Comparison of ENCODE assay signal across 20 cellular contexts in the genomic region with DNA sequence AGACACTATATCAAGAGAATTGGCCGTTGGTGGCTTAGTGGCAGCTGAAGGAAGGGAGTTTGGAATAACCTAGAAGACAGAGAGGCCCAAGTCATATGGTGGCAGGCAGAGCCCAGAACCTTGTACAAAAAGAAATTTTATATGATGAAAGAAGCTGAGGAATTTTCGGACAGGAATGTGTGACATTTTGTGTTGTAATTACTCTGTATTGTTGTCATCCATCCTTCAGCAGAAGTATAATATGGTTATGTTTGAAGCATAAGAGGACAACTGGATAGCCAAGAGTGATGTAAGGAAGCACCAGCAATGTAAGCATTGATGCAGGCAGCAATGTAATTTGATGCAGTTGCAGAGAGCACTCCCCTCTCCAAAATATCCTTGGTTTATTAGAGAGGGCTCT. TPM values are rescaled to one million over a fixed set of nuclear protein-coding genes. Genes with fewer than 3 reads are reported as not detected.
A peak's percentile ranks its signal among the peaks of the same experiment; 100 is the strongest.
DNase-seq lines count a peak whose midpoint lies in the region; ATAC-seq and TF ChIP-seq lines count a peak whose summit lies in the region.
"Had no signal": no experiment of that assay in that cellular context is flagged by ENCODE, and none has a peak within 500 bp of the region (broad histone marks: within the 10 kb centered on the region; RNA-seq: fewer than 3 reads in every experiment).

No MANE protein-coding gene starts in this region.

- H3K36me3 ChIP-seq in breast epithelium (no peaks in the 10 kb centered on the region), PC-3 (ENCODE audit: low read depth, low read length) (no peaks in the 10 kb centered on the region)
- H3K36me3 ChIP-seq: left ventricle myocardium inferior had no signal

- no peak for TF ChIP-seq CTCF in MCF 10A (IDR thresholded peaks at IDR 0.05; ENCODE audit: unreplicated experiment)
- TF ChIP-seq CTCF in breast epithelium (IDR thresholded peaks at IDR 0.05), result no peak
- no peak for TF ChIP-seq CTCF in activated B cell treated with CpG ODN at 0.5 μM for 24 hours (IDR thresholded peaks at IDR 0.05)
- no peak for TF ChIP-seq CTCF in PC-3 (conservative IDR thresholded peaks at IDR 0.05; ENCODE audit: low read depth, low read length)

- H3K9ac ChIP-seq in PC-3 (ENCODE audit: low read length), result no peak overlapping the region
- H3K9ac ChIP-seq: parathyroid adenoma had no signal

- BruUV-seq in MCF 10A (replicated peaks; lab: Mats Ljungman, UMichigan) (TSS peak; percentile 84), PC-3 (replicated peaks; lab: Mats Ljungman, UMichigan) (no TSS peak)

- ATAC-seq in activated B cell treated with CpG ODN at 0.5 μM for 24 hours (ENCODE audit: low read depth), result no peak
- no peak for ATAC-seq in stimulated activated effector memory CD8-positive, alpha-beta T cell treated with anti-CD3 and anti-CD28 coated beads, Interleukin-12 subunit alpha, Interleukin-12 subunit beta, amount 100 ng/mL, for 72 hours
- no peak for ATAC-seq in PC-3
- ATAC-seq: effector memory CD8-positive, alpha-beta T cell had no signal

- POLR2A ChIA-PET in MCF 10A (lab: Yijun Ruan, JAX) (interaction anchor here (1.1 to 1.3 kb wide), 2 partner anchors 17 to 36 kb away, joined by 3 read pairs; no protein-coding TSS in a partner anchor), activated B cell treated with CpG ODN at 0.5 μM for 24 hours (lab: Charles Lee) (interaction anchor here (0.6 to 3.2 kb wide), 5 partner anchors 17 to 98 kb away, joined by 3 to 19 read pairs (median 6); a partner anchor contains a TSS), PC-3 (lab: Charles Lee; ENCODE audit: unreplicated experiment) (no interaction called here)

- TF ChIP-seq POLR2A in breast epithelium (IDR thresholded peaks at IDR 0.05), result no peak

- H3K4me1 ChIP-seq in breast epithelium (no peaks in the 10 kb centered on the region), PC-3 (ENCODE audit: insufficient read depth, low read length) (peaks cover 4% of the 10 kb centered on the region; the same call in 1 of the 2 replicates)
- H3K4me1 ChIP-seq: parathyroid adenoma, testis had no signal

- peak overlapping the region; percentile 5 for H3K27ac Mint-ChIP-seq in MCF 10A (ENCODE audit: low read depth, unreplicated experiment)
- H3K27ac Mint-ChIP-seq in activated B cell treated with CpG ODN at 0.5 μM for 24 hours, result peak overlapping the region; percentile 72
- H3K27ac Mint-ChIP-seq in stimulated activated effector memory CD8-positive, alpha-beta T cell treated with anti-CD3 and anti-CD28 coated beads, Interleukin-12 subunit alpha, Interleukin-12 subunit beta, amount 100 ng/mL, for 72 hours, result peak overlapping the region; percentile 17
- no peak overlapping the region for H3K27ac Mint-ChIP-seq in activated naive CD4-positive, alpha-beta T cell treated with anti-CD3 and anti-CD28 coated beads for 36 hours
- H3K27ac Mint-ChIP-seq: effector memory CD8-positive, alpha-beta T cell had no signal

- H3K79me2 ChIP-seq in PC-3 (ENCODE audit: low read length), result no peaks in the 10 kb centered on the region
- H3K79me2 ChIP-seq: parathyroid adenoma had no signal

- H3K9me3 Mint-ChIP-seq in MCF 10A (ENCODE audit: unreplicated experiment) (peaks cover 7% of the 10 kb centered on the region), activated B cell treated with CpG ODN at 0.5 μM for 24 hours (no peaks in the 10 kb centered on the region)
- no peaks in the 10 kb centered on the region for H3K9me3 Mint-ChIP-seq in stimulated activated effector memory CD8-positive, alpha-beta T cell treated with anti-CD3 and anti-CD28 coated beads, Interleukin-12 subunit alpha, Interleukin-12 subunit beta, amount 100 ng/mL, for 72 hours
- H3K9me3 Mint-ChIP-seq in activated naive CD4-positive, alpha-beta T cell treated with anti-CD3 and anti-CD28 coated beads for 36 hours, result no peaks in the 10 kb centered on the region
- H3K9me3 Mint-ChIP-seq: effector memory CD8-positive, alpha-beta T cell had no signal

- no peak overlapping the region for H3K27ac ChIP-seq in breast epithelium
- H3K27ac ChIP-seq in PC-3 (ENCODE audit: low read length), result no peak overlapping the region
- H3K27ac ChIP-seq: left ventricle myocardium inferior, parathyroid adenoma, testis had no signal

- no peaks in the 10 kb centered on the region for H3K9me2 ChIP-seq in PC-3 (replicated peaks; ENCODE audit: low read length)

- no peaks in the 10 kb centered on the region for H4K20me1 ChIP-seq in PC-3 (ENCODE audit: low read length)

- intact Hi-C loops in MCF 10A (cut with micrococcal nuclease), result no loop called here
- intact Hi-C loops in breast epithelium (cut with DNase I; ENCODE audit: low total_unique reads), result no loop called here
- intact Hi-C loops in activated B cell treated with CpG ODN at 0.5 μM for 24 hours (cut with micrococcal nuclease), result loop anchor here (1.0 kb wide), 4 partner anchors 10 to 53 kb away; no protein-coding TSS in a partner anchor
- intact Hi-C loops in PC-3 (cut with micrococcal nuclease), result no loop called here
- intact Hi-C loops in activated naive CD4-positive, alpha-beta T cell treated with anti-CD3 and anti-CD28 coated beads for 36 hours (cut with micrococcal nuclease), result loop anchor here (1.0 to 5.0 kb wide), 2 partner anchors 19 to 53 kb away; no protein-coding TSS in a partner anchor

- CTCF ChIA-PET in MCF 10A (lab: Yijun Ruan, JAX), result interaction anchor here (1.4 to 3.7 kb wide), 2 partner anchors 20 to 52 kb away, joined by 3 to 13 read pairs; a partner anchor contains a TSS
- CTCF ChIA-PET in activated B cell treated with CpG ODN at 0.5 μM for 24 hours (lab: Charles Lee), result interaction anchor here (0.7 to 1.0 kb wide), 2 partner anchors 52 to 53 kb away, joined by 3 read pairs; no protein-coding TSS in a partner anchor
- CTCF ChIA-PET in PC-3 (lab: Charles Lee), result no interaction called here
- CTCF ChIA-PET in activated naive CD4-positive, alpha-beta T cell treated with anti-CD3 and anti-CD28 coated beads for 36 hours (lab: Charles Lee), result no interaction called here

- no peaks in the 10 kb centered on the region for H3F3A ChIP-seq in PC-3 (ENCODE audit: low read length, unreplicated experiment)

- H3K4me3 Mint-ChIP-seq in MCF 10A (ENCODE audit: unreplicated experiment) (no peak overlapping the region), activated B cell treated with CpG ODN at 0.5 μM for 24 hours (peak overlapping the region; percentile 1)
- no peak overlapping the region for H3K4me3 Mint-ChIP-seq in stimulated activated effector memory CD8-positive, alpha-beta T cell treated with anti-CD3 and anti-CD28 coated beads, Interleukin-12 subunit alpha, Interleukin-12 subunit beta, amount 100 ng/mL, for 72 hours
- no peak overlapping the region for H3K4me3 Mint-ChIP-seq in activated naive CD4-positive, alpha-beta T cell treated with anti-CD3 and anti-CD28 coated beads for 36 hours
- H3K4me3 Mint-ChIP-seq: effector memory CD8-positive, alpha-beta T cell had no signal

- no peak overlapping the region for H3K4me3 ChIP-seq in breast epithelium
- H3K4me3 ChIP-seq in PC-3 (ENCODE audit: low read length), result no peak overlapping the region
- H3K4me3 ChIP-seq: left ventricle myocardium inferior, testis had no signal

- H3K9me3 ChIP-seq in breast epithelium (no peaks in the 10 kb centered on the region), PC-3 (ENCODE audit: low read length) (no peaks in the 10 kb centered on the region)
- H3K9me3 ChIP-seq: left ventricle myocardium inferior, testis had no signal

- H3K27me3 ChIP-seq in breast epithelium, result no peaks in the 10 kb centered on the region
- H3K27me3 ChIP-seq in PC-3 (ENCODE audit: low read length), result no peaks in the 10 kb centered on the region
- H3K27me3 ChIP-seq: testis had no signal

- peaks cover 6% of the 10 kb centered on the region for H3K36me3 Mint-ChIP-seq in MCF 10A (ENCODE audit: insufficient read depth, unreplicated experiment)
- H3K36me3 Mint-ChIP-seq in activated B cell treated with CpG ODN at 0.5 μM for 24 hours (ENCODE audit: low read depth), result no peaks in the 10 kb centered on the region
- H3K36me3 Mint-ChIP-seq in stimulated activated effector memory CD8-positive, alpha-beta T cell treated with anti-CD3 and anti-CD28 coated beads, Interleukin-12 subunit alpha, Interleukin-12 subunit beta, amount 100 ng/mL, for 72 hours, result peaks cover 5% of the 10 kb centered on the region
- H3K36me3 Mint-ChIP-seq in activated naive CD4-positive, alpha-beta T cell treated with anti-CD3 and anti-CD28 coated beads for 36 hours (ENCODE audit: low read depth), result no peaks in the 10 kb centered on the region

- H2AFZ ChIP-seq in PC-3 (ENCODE audit: low read length), result no peak overlapping the region
- H2AFZ ChIP-seq: parathyroid adenoma had no signal

- H3K4me2 ChIP-seq in PC-3 (ENCODE audit: low read length), result no peak overlapping the region

- DNase-seq in MCF 10A (ENCODE audit: unreplicated experiment) (no peak), breast epithelium (ENCODE audit: low spot score in 2 of 2) (no peak), activated B cell treated with CpG ODN at 0.5 μM for 24 hours (no peak), fibroblast of gingiva (ENCODE audit: low read depth) (peak; percentile 9), PC-3 (no peak), Kasumi-1 (lab: John Stamatoyannopoulos, UW) (no peak)
- no peak for DNase-seq in stimulated activated effector memory CD8-positive, alpha-beta T cell treated with anti-CD3 and anti-CD28 coated beads, Interleukin-12 subunit alpha, Interleukin-12 subunit beta, amount 100 ng/mL, for 72 hours (ENCODE audit: low spot score in 2 of 2)
- no peak for DNase-seq in activated naive CD4-positive, alpha-beta T cell treated with anti-CD3 and anti-CD28 coated beads for 36 hours
- DNase-seq: activated CD4-positive, alpha-beta T cell treated with anti-CD3 and anti-CD28 coated beads for 48 hours; activated T-cell treated with anti-CD3 and anti-CD28 coated beads for 4 hours; caudate nucleus; DND-41; effector memory CD8-positive, alpha-beta T cell; left ventricle myocardium inferior; NCI-H1048; NCI-H2081 treated with DMSO at 0.1 percent for 48 hours; NCI-H524 treated with DMSO at 0.1 percent for 48 hours; stimulated activated CD4-positive, alpha-beta T cell treated with anti-CD3 and anti-CD28 coated beads, Interleukin-4, amount 100 ng/mL, for 1 hour; testis had no signal

- H3K4me1 Mint-ChIP-seq in MCF 10A (ENCODE audit: insufficient read depth, unreplicated experiment), result peaks cover 45% of the 10 kb centered on the region
- H3K4me1 Mint-ChIP-seq in activated B cell treated with CpG ODN at 0.5 μM for 24 hours, result peaks cover 34% of the 10 kb centered on the region
- H3K4me1 Mint-ChIP-seq in stimulated activated effector memory CD8-positive, alpha-beta T cell treated with anti-CD3 and anti-CD28 coated beads, Interleukin-12 subunit alpha, Interleukin-12 subunit beta, amount 100 ng/mL, for 72 hours, result peaks cover 9% of the 10 kb centered on the region
- peaks cover 7% of the 10 kb centered on the region for H3K4me1 Mint-ChIP-seq in activated naive CD4-positive, alpha-beta T cell treated with anti-CD3 and anti-CD28 coated beads for 36 hours (ENCODE audit: low read depth)

- H3K27me3 Mint-ChIP-seq in MCF 10A (ENCODE audit: insufficient read depth, unreplicated experiment) (no peaks in the 10 kb centered on the region), activated B cell treated with CpG ODN at 0.5 μM for 24 hours (no peaks in the 10 kb centered on the region)
- H3K27me3 Mint-ChIP-seq in activated naive CD4-positive, alpha-beta T cell treated with anti-CD3 and anti-CD28 coated beads for 36 hours (ENCODE audit: low read depth), result peaks cover 3% of the 10 kb centered on the region

RNA-seq across cellular contexts. Expression of a gene that starts 19.1 kb away (rescaled TPM):
- 94.9 and 120 TPM in 2 replicates for total RNA-seq in MCF 10A (2022)
- 100 to 1,000 TPM in 1 of 3 donors, 10 to 100 TPM in 2; 75.7 to 102 (median 79.8) TPM for total RNA-seq in breast epithelium
- 145 and 146 TPM in 2 replicates for total RNA-seq in activated B cell treated with CpG ODN at 0.5 μM for 24 hours
- total RNA-seq in PC-3 (2014; rRNA removed), result 30.5 and 33.7 TPM in 2 replicates
- 10 to 100 TPM; 47.3 to 48.0 TPM for total RNA-seq in activated naive CD4-positive, alpha-beta T cell treated with anti-CD3 and anti-CD28 coated beads for 36 hours

Comparison
In these comparisons a context has a peak if more than half of its experiments do, and no peak if none do; other contexts are left out.
1. CTCF ChIA-PET loops: an anchor here in MCF 10A (1.4 to 3.7 kb wide) and activated B cell treated with CpG ODN at 0.5 μM for 24 hours (0.7 to 1.0 kb wide); none called in PC-3 and activated naive CD4-positive, alpha-beta T cell treated with anti-CD3 and anti-CD28 coated beads for 36 hours.
2. intact Hi-C loops: an anchor here in activated B cell treated with CpG ODN at 0.5 μM for 24 hours (1.0 kb wide) and activated naive CD4-positive, alpha-beta T cell treated with anti-CD3 and anti-CD28 coated beads for 36 hours (1.0 to 5.0 kb wide); none called in MCF 10A, breast epithelium and PC-3.